8 cellular contexts compared by ENCODE assay signal in genomic region chr19:57434386-57435061, GRCh38. TPM values are rescaled to one million over a fixed set of nuclear protein-coding genes. Genes with fewer than 3 reads are reported as not detected.
DNase-seq lines count a peak whose midpoint lies in the region; ATAC-seq, FAIRE-seq and TF ChIP-seq lines count a peak whose summit lies in the region.

No MANE protein-coding gene starts in this region.

- DNase-seq in COR-L47 (lab: John Stamatoyannopoulos, UW) (peak; percentile 28), pancreas (no peak), NCI-H2171 treated with DMSO at 0.1 percent for 48 hours (lab: John Stamatoyannopoulos, UW) (no peak)
- no peak for DNase-seq in activated CD4-positive, CD25-positive, alpha-beta regulatory T cell (lab: John Stamatoyannopoulos, UW)

- peak overlapping the region; percentile 79 for H3K4me2 ChIP-seq in OCI-LY1 (ENCODE audit: low read length)

- H3K9ac ChIP-seq in OCI-LY1 (ENCODE audit: low read length), result peak overlapping the region; percentile 77

- no peaks in the 10 kb centered on the region for H4K20me1 ChIP-seq in OCI-LY1 (ENCODE audit: insufficient read depth, low read length)

- TF ChIP-seq CTCF in OCI-LY1 (IDR thresholded peaks at IDR 0.05; ENCODE audit: low read length) (no peak), pancreas (IDR thresholded peaks at IDR 0.05) (no peak)

- H3K27me3 ChIP-seq in OCI-LY1 (ENCODE audit: insufficient read depth, low read length), result no peaks in the 10 kb centered on the region
- H3K27me3 ChIP-seq in esophagus (ENCODE audit: control insufficient read depth in 1 of 2, insufficient read depth in 2 of 2, low read length in 2 of 2), result no peaks in the 10 kb centered on the region
- no peaks in the 10 kb centered on the region for H3K27me3 ChIP-seq in pancreas

- H2AFZ ChIP-seq in OCI-LY1 (ENCODE audit: low read length), result peak overlapping the region; percentile 88

- no peaks in the 10 kb centered on the region for H3F3A ChIP-seq in OCI-LY1 (ENCODE audit: insufficient read depth, low read length)

- H3K4me1 ChIP-seq in OCI-LY1 (ENCODE audit: insufficient read depth, low read length, severe bottlenecking) (peaks cover 18% of the 10 kb centered on the region), esophagus (ENCODE audit: control insufficient read depth in 2 of 2, insufficient read depth in 2 of 2, low read length in 1 of 2) (peaks cover 0 to 3% of the 10 kb centered on the region in 2 donors), pancreas (peaks cover 0 to 4% (median 0%) of the 10 kb centered on the region in 3 donors)

- 28 to 31% methylated on average over 15 of the region's 15 CpGs for WGBS in esophagus, 2 donors
- 24% methylated on average over 15 of the region's 15 CpGs for WGBS in pancreas, 2 donors

- peak overlapping the region; percentile 45 for H3K27ac ChIP-seq in OCI-LY1 (ENCODE audit: low read depth, low read length, poor library complexity, severe bottlenecking)
- H3K27ac ChIP-seq in esophagus (ENCODE audit: low read depth in 2 of 2, low read length in 1 of 2), result no peak overlapping the region
- no peak overlapping the region for H3K27ac ChIP-seq in pancreas

- no peaks in the 10 kb centered on the region for H3K9me2 ChIP-seq in OCI-LY1 (ENCODE audit: low read depth, low read length)

- H3K9me3 ChIP-seq in OCI-LY1 (ENCODE audit: low read length) (no peaks in the 10 kb centered on the region; the same call in 1 of the 2 replicates), esophagus (ENCODE audit: control insufficient read depth in 2 of 2, insufficient read depth in 1 of 2, low read depth in 1 of 2, low read length in 1 of 2) (peaks cover 0 to 13% of the 10 kb centered on the region in 2 donors), pancreas (no peaks in the 10 kb centered on the region)

- intact Hi-C loops in pancreas (cut with DNase I), result no loop called here

- H3K79me2 ChIP-seq in OCI-LY1 (ENCODE audit: insufficient read depth, low read length), result peaks cover 19% of the 10 kb centered on the region

- H3K36me3 ChIP-seq in OCI-LY1 (ENCODE audit: insufficient read depth, low read length), result peaks cover 20% of the 10 kb centered on the region
- no peaks in the 10 kb centered on the region for H3K36me3 ChIP-seq in esophagus (ENCODE audit: control insufficient read depth in 2 of 2, insufficient read depth in 2 of 2, low read length in 1 of 2)
- no peaks in the 10 kb centered on the region for H3K36me3 ChIP-seq in pancreas

- peak; percentile 17 for ATAC-seq in GM21576 (IDR thresholded peaks at IDR 0.05; ENCODE audit: unreplicated experiment)
- peak; percentile 5 to 22 (median 8) for ATAC-seq in pancreas
- ATAC-seq in HG02571 (IDR thresholded peaks at IDR 0.05; ENCODE audit: unreplicated experiment), result no peak

- FAIRE-seq in pancreas (lab: Jason Lieb, UNC), result no peak

- H3K4me3 ChIP-seq in OCI-LY1 (ENCODE audit: low read depth, low read length, poor library complexity, severe bottlenecking) (peak overlapping the region; percentile 93), esophagus (ENCODE audit: low read depth in 1 of 2, low read length in 2 of 2) (peak overlapping the region; percentile 45 to 73), pancreas (peak overlapping the region; percentile 60 to 94 (median 68))

RNA-seq across cellular contexts. Expression of gene ZNF749, which starts 0.6 kb away (rescaled TPM):
- polyA plus RNA-seq in esophagus, result 1 to 10 TPM; 2.6 to 6.4 TPM
- total RNA-seq in pancreas, result 1 to 10 TPM; 4.2 to 7.2 (median 5.2) TPM
- 1 to 10 TPM; 2.1 to 4.5 TPM for polyA plus RNA-seq in pancreas

RNA-seq across cellular contexts. Expression of gene VN1R1, which starts 22.4 kb away (rescaled TPM):
- polyA plus RNA-seq in esophagus (under 1 TPM; 0.14 to 0.19 TPM), pancreas (under 1 TPM; 0.11 to 0.80 TPM)
- total RNA-seq in pancreas, result under 1 TPM; 0.12 to 0.32 (median 0.27) TPM

RNA-seq across cellular contexts. Expression of gene ZNF17, which starts 23.6 kb away (rescaled TPM):
- polyA plus RNA-seq in esophagus, result 1 to 10 TPM; 2.2 to 3.2 TPM
- total RNA-seq in pancreas, result 1 to 10 TPM; 3.7 to 6.8 (median 4.7) TPM
- 1 to 10 TPM; 2.3 to 2.7 TPM for polyA plus RNA-seq in pancreas

RNA-seq across cellular contexts. Expression of gene ZNF772, which starts 42.8 kb away (rescaled TPM):
- polyA plus RNA-seq in esophagus (1 to 10 TPM in 1 of 2 donors, under 1 TPM in 1; 0.96 to 1.6 TPM), pancreas (1 to 10 TPM; 1.3 to 2.0 TPM)
- total RNA-seq in pancreas, result 1 to 10 TPM; 2.3 to 8.9 (median 4.1) TPM

RNA-seq across cellular contexts. Expression of gene ZNF548, which starts 44.9 kb away (rescaled TPM):
- polyA plus RNA-seq in esophagus (1 to 10 TPM; 4.1 TPM), pancreas (1 to 10 TPM; 3.7 to 5.2 TPM)
- 1 to 10 TPM; 3.5 to 8.7 (median 5.1) TPM for total RNA-seq in pancreas
